ENCODE assay signal across 8 cellular contexts in genomic region chr11:33160587-33160986, GRCh38. TPM values are rescaled to one million over a fixed set of nuclear protein-coding genes. Genes with fewer than 3 reads are reported as not detected.
DNase-seq lines count a peak whose midpoint lies in the region; ATAC-seq and TF ChIP-seq lines count a peak whose summit lies in the region.

No MANE protein-coding gene starts in this region.

- CTCF ChIA-PET in mammary epithelial cell (lab: Charles Lee; ENCODE audit: low non-redundant PET), result no interaction called here

- TF ChIP-seq CTCF in right atrium auricular region (IDR thresholded peaks at IDR 0.05) (no peak), mammary epithelial cell (conservative IDR thresholded peaks at IDR 0.05 in 1 of 2, IDR thresholded peaks at IDR 0.05 in 1 of 2; ENCODE audit: extremely low read depth in 1 of 2, insufficient read depth in 1 of 2, low read depth in 1 of 2, low read length in 2 of 2) (no peak), vagina (IDR thresholded peaks at IDR 0.05) (no peak)

- H3K4me1 ChIP-seq in right atrium auricular region, result peaks cover 0 to 26% of the 10 kb centered on the region in 2 donors
- peaks cover 24% of the 10 kb centered on the region for H3K4me1 ChIP-seq in mammary epithelial cell (ENCODE audit: insufficient read depth, low read length)
- peaks cover 27% of the 10 kb centered on the region for H3K4me1 ChIP-seq in mononuclear cell (ENCODE audit: insufficient read depth, low read length)
- peaks cover 40% of the 10 kb centered on the region for H3K4me1 ChIP-seq in vagina

- DNase-seq in right atrium auricular region (ENCODE audit: low spot score), result no peak
- no peak for DNase-seq in left cardiac atrium
- no peak for DNase-seq in mammary epithelial cell
- DNase-seq in vagina (ENCODE audit: extremely low spot score in 2 of 2), result no peak
- DNase-seq in ecto neural progenitor cell (ENCODE audit: low spot score), result no peak

- WGBS in mammary epithelial cell (ENCODE audit: low coverage, missing lambda C conversion rate), result 0% methylated on average over 7 of the region's 7 CpGs

- no peaks in the 10 kb centered on the region for H3K9me3 ChIP-seq in right atrium auricular region
- H3K9me3 ChIP-seq in mammary epithelial cell (replicated peaks; ENCODE audit: insufficient read depth, low read length), result no peaks in the 10 kb centered on the region
- H3K9me3 ChIP-seq in mononuclear cell (ENCODE audit: low read depth, low read length), result no peaks in the 10 kb centered on the region
- H3K9me3 ChIP-seq in vagina, result no peaks in the 10 kb centered on the region

- ATAC-seq in left cardiac atrium (no peak), HG03354 (IDR thresholded peaks at IDR 0.05; ENCODE audit: poor library complexity, severe bottlenecking, unreplicated experiment) (no peak), GM18517 (IDR thresholded peaks at IDR 0.05; ENCODE audit: unreplicated experiment) (no peak)

- no TSS peak for BruUV-seq in mammary epithelial cell (replicated peaks; lab: Mats Ljungman, UMichigan)

- no peak for TF ChIP-seq POLR2A in vagina (IDR thresholded peaks at IDR 0.05)

- peak overlapping the region; percentile 73 for H3K4me2 ChIP-seq in mammary epithelial cell (ENCODE audit: insufficient read depth, low read depth, low read length)

- H3K9ac ChIP-seq in mammary epithelial cell (ENCODE audit: insufficient read depth, low read length), result peak overlapping the region; percentile 100

- H3K27me3 ChIP-seq in right atrium auricular region (no peaks in the 10 kb centered on the region), mammary epithelial cell (ENCODE audit: insufficient read depth, low read length) (no peaks in the 10 kb centered on the region), mononuclear cell (ENCODE audit: insufficient read depth, low read length) (no peaks in the 10 kb centered on the region), vagina (no peaks in the 10 kb centered on the region)

- H3K4me3 ChIP-seq in right atrium auricular region (peak overlapping the region; percentile 60 to 74), mammary epithelial cell (replicated peaks in 1 of 3; ENCODE audit: insufficient read depth in 1 of 3, low read depth in 2 of 3, low read length in 3 of 3) (peak overlapping the region; percentile 87 to 100 (median 99)), mononuclear cell (ENCODE audit: low read length) (peak overlapping the region; percentile 94), vagina (peak overlapping the region; percentile 70 to 87)

- peaks cover 57% of the 10 kb centered on the region for H3K79me2 ChIP-seq in mammary epithelial cell (ENCODE audit: insufficient read depth, low read length)

- H3K36me3 ChIP-seq in right atrium auricular region (no peaks in the 10 kb centered on the region), mammary epithelial cell (ENCODE audit: insufficient read depth, low read length) (no peaks in the 10 kb centered on the region), vagina (no peaks in the 10 kb centered on the region)

- H2AFZ ChIP-seq in mammary epithelial cell (ENCODE audit: low read depth, low read length), result peak overlapping the region; percentile 85

- intact Hi-C loops in left cardiac atrium (cut with DNase I), result loop anchor here in 1 of 2 donors (10.0 kb wide), 2 partner anchors 94 to 534 kb away; partner anchors contain the start of gene HIPK3
- intact Hi-C loops in mammary epithelial cell (cut with micrococcal nuclease), result loop anchor here (2.0 kb wide), 2 partner anchors 98 to 576 kb away; partner anchors contain the start of gene CD59
- intact Hi-C loops in vagina (cut with DNase I), result no loop called here

- H4K20me1 ChIP-seq in mammary epithelial cell (ENCODE audit: insufficient read depth, low read length), result peaks cover 9% of the 10 kb centered on the region

- dilution Hi-C loops in mammary epithelial cell (cut with HindIII; ENCODE audit: low sequenced_read_pairs), result loop anchor here (5.0 kb wide), 1 partner anchor 532 kb away; no protein-coding TSS in a partner anchor

- H3K27ac ChIP-seq in right atrium auricular region (peak overlapping the region; percentile 73 to 85), mammary epithelial cell (ENCODE audit: insufficient read depth, low read depth, low read length) (peak overlapping the region; percentile 97), vagina (peak overlapping the region; percentile 85)

- in situ Hi-C loops in mammary epithelial cell (cut with MboI; ENCODE audit: low sequenced_read_pairs in 2 of 2), result loop anchor here (25.0 kb wide), 1 partner anchor 527 kb away; no protein-coding TSS in a partner anchor

RNA-seq across cellular contexts. Expression of gene CSTF3, which starts 0.7 kb away (rescaled TPM):
- total RNA-seq in right atrium auricular region (1 to 10 TPM; 5.5 to 8.7 TPM), left cardiac atrium (10 to 100 TPM; 14.0 to 15.8 TPM), mammary epithelial cell (10 to 100 TPM; 21.3 to 32.9 TPM), mononuclear cell (5.2 TPM), vagina (13.3 TPM)
- 19.4 TPM for polyA plus RNA-seq in mammary epithelial cell
- polyA minus RNA-seq in mammary epithelial cell, result 28.9 TPM
